ENCODE assay signal across 14 cellular contexts in the genomic region with DNA sequence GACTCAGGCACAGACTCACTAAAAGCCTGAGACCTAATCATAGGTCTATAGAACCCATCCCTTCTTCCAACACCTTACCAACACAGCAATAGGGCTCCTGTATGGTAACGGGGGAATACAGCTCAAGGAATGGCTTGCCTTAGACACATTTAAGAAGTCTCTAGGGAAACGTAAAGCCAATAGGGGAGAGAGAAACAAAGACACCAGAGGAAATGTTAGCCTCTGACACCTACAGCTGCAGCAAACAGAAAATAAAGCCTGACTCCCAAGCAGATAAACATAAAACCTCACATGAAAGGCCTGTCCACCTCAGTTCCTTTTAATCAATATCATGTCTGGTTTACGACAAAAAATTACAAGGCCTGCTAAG. TPM values are rescaled to one million over a fixed set of nuclear protein-coding genes. Genes with fewer than 3 reads are reported as not detected.
A peak's percentile ranks its signal among the peaks of the same experiment; 100 is the strongest.
DNase-seq lines count a peak whose midpoint lies in the region; ATAC-seq, FAIRE-seq and TF ChIP-seq lines count a peak whose summit lies in the region.
"Had no signal": no experiment of that assay in that cellular context is flagged by ENCODE, and none has a peak within 500 bp of the region (broad histone marks: within the 10 kb centered on the region; RNA-seq: fewer than 3 reads in every experiment).

No MANE protein-coding gene starts in this region.

- DNase-seq in HCT116 (ENCODE audit: low read depth, low spot score) (no peak), adipocyte (ENCODE audit: low read depth) (no peak), neuronal stem cell (ENCODE audit: low spot score) (no peak), HTR-8/SVneo (ENCODE audit: insufficient read length, low spot score) (no peak), GOT3 (lab: John Stamatoyannopoulos, UW) (no peak)
- DNase-seq: Caco-2; CD8-positive, alpha-beta memory T cell; DND-41; GDM1 had no signal

- H4K20me1 ChIP-seq in BLaER1 (no peaks in the 10 kb centered on the region), HCT116 (ENCODE audit: insufficient read depth) (no peaks in the 10 kb centered on the region)

- no peak overlapping the region for H2AK5ac ChIP-seq in neuronal stem cell (ENCODE audit: low read depth, low read length)

- no peak overlapping the region for H2BK5ac ChIP-seq in neuronal stem cell (ENCODE audit: low read length)

- no peak overlapping the region for H3K14ac ChIP-seq in neuronal stem cell (ENCODE audit: low read length)

- ATAC-seq in HCT116, result no peak
- no peak for ATAC-seq in gastroesophageal sphincter
- ATAC-seq: A549 had no signal

- H3K4me1 ChIP-seq in BLaER1 (peaks cover 37% of the 10 kb centered on the region), HCT116 (ENCODE audit: control insufficient read depth in 1 of 2, insufficient read depth in 2 of 2, low read length in 2 of 2) (no peaks in the 10 kb centered on the region), adipocyte (ENCODE audit: control insufficient read depth, insufficient read depth, low read length) (peaks cover 25% of the 10 kb centered on the region), neuronal stem cell (ENCODE audit: control insufficient read depth in 2 of 2, insufficient read depth in 1 of 2, low read depth in 1 of 2, low read length in 2 of 2) (peaks cover 3 to 10% of the 10 kb centered on the region in 2 donors), gastroesophageal sphincter (peaks cover 0 to 28% (median 0%) of the 10 kb centered on the region in 3 donors)
- H3K4me1 ChIP-seq: A549, Caco-2 had no signal

- RAD21 ChIA-PET in HCT116 (lab: Charles Lee; ENCODE audit: low non-redundant PET in 1 of 2, low total read pairs in 2 of 2, uncharacterized antibody in 2 of 2, unreplicated experiment in 2 of 2), result no interaction called here

- TF ChIP-seq POLR2A in HCT116 (IDR thresholded peaks at IDR 0.05; ENCODE audit: borderline replicate concordance, extremely low read depth, insufficient read depth, insufficient read length), result no peak
- no peak for TF ChIP-seq POLR2A in gastroesophageal sphincter (IDR thresholded peaks at IDR 0.05)

- no peaks in the 10 kb centered on the region for H3K79me2 ChIP-seq in HCT116 (ENCODE audit: insufficient read depth, low read length)

- H3K4me3 ChIP-seq in BLaER1, result no peak overlapping the region
- H3K4me3 ChIP-seq in HCT116 (replicated peaks in 1 of 2; ENCODE audit: low read depth in 1 of 2, low read length in 2 of 2), result no peak overlapping the region
- H3K4me3 ChIP-seq in adipocyte (ENCODE audit: low read length), result peak overlapping the region; percentile 11
- no peak overlapping the region for H3K4me3 ChIP-seq in neuronal stem cell (ENCODE audit: low read length in 2 of 2)
- no peak overlapping the region for H3K4me3 ChIP-seq in gastroesophageal sphincter
- H3K4me3 ChIP-seq: A549 had no signal

- no peak for TF ChIP-seq RAD21 in HCT116 (IDR thresholded peaks at IDR 0.05; ENCODE audit: low read depth)

- H3K9me3 ChIP-seq in BLaER1 (no peaks in the 10 kb centered on the region), HCT116 (ENCODE audit: control insufficient read depth in 1 of 2, insufficient read depth in 1 of 2, low read depth in 1 of 2, low read length in 2 of 2) (no peaks in the 10 kb centered on the region), adipocyte (ENCODE audit: control insufficient read depth, low read length) (peaks cover 5% of the 10 kb centered on the region), neuronal stem cell (replicated peaks in 1 of 2; ENCODE audit: control insufficient read depth in 2 of 2, insufficient read depth in 1 of 2, low read depth in 1 of 2, low read length in 2 of 2) (no peaks in the 10 kb centered on the region), gastroesophageal sphincter (no peaks in the 10 kb centered on the region)
- H3K9me3 ChIP-seq: A549, Caco-2 had no signal

- H4K91ac ChIP-seq in neuronal stem cell (ENCODE audit: low read depth, low read length, poor library complexity), result no peak overlapping the region

- H3K27ac ChIP-seq in BLaER1, result no peak overlapping the region
- no peak overlapping the region for H3K27ac ChIP-seq in HCT116 (ENCODE audit: low read depth, low read length)
- H3K27ac ChIP-seq in neuronal stem cell (replicated peaks; ENCODE audit: low read length), result no peak overlapping the region
- no peak overlapping the region for H3K27ac ChIP-seq in gastroesophageal sphincter
- H3K27ac ChIP-seq: A549, HL-60 had no signal

- no peak overlapping the region for H2BK120ac ChIP-seq in neuronal stem cell (ENCODE audit: low read depth, low read length)

- H3K9ac ChIP-seq in BLaER1, result no peak overlapping the region
- H3K9ac ChIP-seq in HCT116 (ENCODE audit: low read length), result no peak overlapping the region
- no peak overlapping the region for H3K9ac ChIP-seq in adipocyte (ENCODE audit: low read length)
- H3K9ac ChIP-seq in neuronal stem cell (ENCODE audit: low read depth, low read length, poor library complexity), result no peak overlapping the region

- H2BK15ac ChIP-seq in neuronal stem cell (ENCODE audit: low read length), result no peak overlapping the region

- POLR2A ChIA-PET in HCT116 (lab: Charles Lee), result no interaction called here

- H3K79me1 ChIP-seq in neuronal stem cell (ENCODE audit: low read depth, low read length), result no peaks in the 10 kb centered on the region

- FAIRE-seq in HTR-8/SVneo (lab: Jason Lieb, UNC), result no peak
- FAIRE-seq: A549, GM12892 had no signal

- no peaks in the 10 kb centered on the region for H3K9me2 ChIP-seq in HCT116 (ENCODE audit: insufficient read depth)

- no peak for TF ChIP-seq CTCF in HCT116 (IDR thresholded peaks at IDR 0.05 in 2 of 3, conservative IDR thresholded peaks at IDR 0.05 in 1 of 3; ENCODE audit: borderline replicate concordance in 1 of 3, insufficient read depth in 1 of 3, low read depth in 2 of 3, low read length in 2 of 3)
- TF ChIP-seq CTCF in gastroesophageal sphincter (IDR thresholded peaks at IDR 0.05), result no peak

- no peak overlapping the region for H3K18ac ChIP-seq in neuronal stem cell (ENCODE audit: low read length)

- no peak overlapping the region for H3K4ac ChIP-seq in neuronal stem cell (ENCODE audit: low read length)

- intact Hi-C loops in HCT116 (cut with micrococcal nuclease), result no loop called here

- TF ChIP-seq EP300 in gastroesophageal sphincter (IDR thresholded peaks at IDR 0.05), result no peak

- no CpG with 5 or more reads among the region's 3 CpGs for WGBS in neuronal stem cell (ENCODE audit: extremely low coverage in 2 of 2, insufficient read length in 2 of 2, insufficient replicate concordance in 1 of 2), 2 donors
- WGBS in gastroesophageal sphincter (ENCODE audit: low coverage in 1 of 2), 2 donors, result 91 to 97% methylated on average over 3 of the region's 3 CpGs

- H3K27me3 ChIP-seq in BLaER1, result no peaks in the 10 kb centered on the region
- H3K27me3 ChIP-seq in HCT116 (ENCODE audit: insufficient read depth, low read length), result no peaks in the 10 kb centered on the region
- H3K27me3 ChIP-seq in adipocyte (replicated peaks; ENCODE audit: control insufficient read depth, insufficient read depth, low read length), result no peaks in the 10 kb centered on the region
- H3K27me3 ChIP-seq in neuronal stem cell (ENCODE audit: control insufficient read depth in 3 of 3, insufficient read depth in 3 of 3, low read depth in 1 of 3, low read length in 3 of 3), result peaks cover 0 to 3% (median 0%) of the 10 kb centered on the region in 3 experiments
- no peaks in the 10 kb centered on the region for H3K27me3 ChIP-seq in gastroesophageal sphincter

- no peak overlapping the region for H2BK12ac ChIP-seq in neuronal stem cell (ENCODE audit: low read length)

- H3K23ac ChIP-seq in neuronal stem cell (ENCODE audit: low read depth, low read length, poor library complexity), result no peak overlapping the region

- CTCF ChIA-PET in HCT116 (lab: Charles Lee), result no interaction called here

- H3K36me3 ChIP-seq in BLaER1 (no peaks in the 10 kb centered on the region), HCT116 (ENCODE audit: control insufficient read depth in 1 of 2, insufficient read depth in 2 of 2, low read length in 2 of 2) (no peaks in the 10 kb centered on the region), adipocyte (ENCODE audit: control insufficient read depth, insufficient read depth, low read length, severe bottlenecking) (no peaks in the 10 kb centered on the region), neuronal stem cell (replicated peaks in 1 of 2; ENCODE audit: control insufficient read depth in 2 of 2, insufficient read depth in 2 of 2, low read length in 2 of 2) (no peaks in the 10 kb centered on the region), gastroesophageal sphincter (no peaks in the 10 kb centered on the region)

- H3K4me2 ChIP-seq in BLaER1 (peak overlapping the region; percentile 17; the same call in 1 of the 2 replicates), HCT116 (ENCODE audit: low read length) (no peak overlapping the region), neuronal stem cell (ENCODE audit: insufficient read depth, low read length, poor library complexity, severe bottlenecking) (no peak overlapping the region)
- H3K4me2 ChIP-seq: A549 had no signal

- BruUV-seq in HCT116 (replicated peaks; lab: Mats Ljungman, UMichigan), result no TSS peak

- H2AFZ ChIP-seq in HCT116 (ENCODE audit: low read depth, low read length, poor library complexity, severe bottlenecking) (peak overlapping the region; percentile 68), neuronal stem cell (ENCODE audit: low read length) (peak overlapping the region; percentile 41)

- H4K8ac ChIP-seq in neuronal stem cell (ENCODE audit: low read depth, low read length), result no peak overlapping the region

TF ChIP-seq in HCT116, 20 proteins besides CTCF, POLR2A, EP300 and RAD21:
- TF ChIP-seq SP1 (IDR thresholded peaks at IDR 0.05; ENCODE audit: low read depth) (no peak), TCF7L2 (IDR thresholded peaks at IDR 0.05; ENCODE audit: borderline replicate concordance, extremely low read depth, insufficient read depth, insufficient read length) (no peak), CBX3 (IDR thresholded peaks at IDR 0.05; ENCODE audit: low read depth) (no peak), SRF (IDR thresholded peaks at IDR 0.05; ENCODE audit: low read depth) (no peak), FOSL1 (IDR thresholded peaks at IDR 0.05; ENCODE audit: low read depth) (no peak)

RNA-seq across cellular contexts. Expression of a gene that starts 51.1 kb away (rescaled TPM):
- total RNA-seq in HCT116 (2021; ENCODE audit: unreplicated experiment) (10.4 TPM), gastroesophageal sphincter (10 to 100 TPM; 42.3 to 66.9 (median 47.4) TPM)
- polyA plus RNA-seq in HCT116 (2012), result 4.4 and 5.5 TPM in 2 replicates
- polyA plus RNA-seq in neuronal stem cell (2013, experiment 1 of 2), result 11.9 TPM
- polyA plus RNA-seq in neuronal stem cell (2013, experiment 2 of 2), result 12.1 TPM
